ENCODE assay signal across 10 cellular contexts in genomic region chr5:123367739-123368138, GRCh38. TPM values are rescaled to one million over a fixed set of nuclear protein-coding genes. Genes with fewer than 3 reads are reported as not detected.
DNase-seq lines count a peak whose midpoint lies in the region; ATAC-seq and TF ChIP-seq lines count a peak whose summit lies in the region.
"Had no signal": no experiment of that assay in that cellular context is flagged by ENCODE, and none has a peak within 500 bp of the region (broad histone marks: within the 10 kb centered on the region; RNA-seq: fewer than 3 reads in every experiment).

No MANE protein-coding gene starts in this region.

- no peak for ATAC-seq in CD8-positive, alpha-beta T cell
- no peak for ATAC-seq in HG02798 (IDR thresholded peaks at IDR 0.05; ENCODE audit: poor library complexity, unreplicated experiment)
- ATAC-seq: stimulated activated naive B cell treated with anti-CD40 and anti-IgM and Interleukin-4, amounts not matched to agents 10 μg/mL and 1 μg/mL and 100 μg/mL, for 72 hours had no signal

- no peaks in the 10 kb centered on the region for H3K27me3 Mint-ChIP-seq in CD8-positive, alpha-beta T cell (ENCODE audit: low read depth)
- H3K27me3 Mint-ChIP-seq: activated B cell treated with CpG ODN at 0.5 μM for 24 hours; stimulated activated naive B cell treated with anti-CD40 and anti-IgM and Interleukin-4, amounts not matched to agents 10 μg/mL and 1 μg/mL and 100 μg/mL, for 72 hours had no signal

- peak; percentile 14 for TF ChIP-seq CTCF in CD8-positive, alpha-beta T cell (IDR thresholded peaks at IDR 0.05)
- TF ChIP-seq CTCF in KMS-11 (conservative IDR thresholded peaks at IDR 0.05; ENCODE audit: low read depth, low read length) = peak; percentile 50
- TF ChIP-seq CTCF in ascending aorta (IDR thresholded peaks at IDR 0.05) = peak in 2 of 3 experiments; percentile 42 to 53
- TF ChIP-seq CTCF in liver (IDR thresholded peaks at IDR 0.05; ENCODE audit: low read depth, low read length, missing input control) = peak; percentile 18

- CTCF ChIA-PET in CD8-positive, alpha-beta T cell (lab: Charles Lee) = interaction anchor here (0.7 to 1.6 kb wide), 2 partner anchors 65 to 243 kb away, joined by 3 to 6 read pairs; no protein-coding TSS in a partner anchor

- H3K9ac ChIP-seq in KMS-11 (no peak overlapping the region), liver (ENCODE audit: low read depth in 1 of 2, low read length in 2 of 2) (no peak overlapping the region)

- H3K27me3 ChIP-seq in CD8-positive, alpha-beta T cell (ENCODE audit: insufficient read depth, low read length) = no peaks in the 10 kb centered on the region
- no peaks in the 10 kb centered on the region for H3K27me3 ChIP-seq in KMS-11 (ENCODE audit: insufficient read depth, low read depth)
- H3K27me3 ChIP-seq in ascending aorta = no peaks in the 10 kb centered on the region
- H3K27me3 ChIP-seq in liver (ENCODE audit: control insufficient read depth in 4 of 4, insufficient read depth in 4 of 4, low read length in 3 of 4) = no peaks in the 10 kb centered on the region

- no peaks in the 10 kb centered on the region for H3K79me2 ChIP-seq in KMS-11 (ENCODE audit: insufficient read depth, low read depth)

- peaks cover 5% of the 10 kb centered on the region for H3K4me1 Mint-ChIP-seq in CD8-positive, alpha-beta T cell (ENCODE audit: low read depth)
- H3K4me1 Mint-ChIP-seq: activated B cell treated with CpG ODN at 0.5 μM for 24 hours had no signal

- H3K4me3 Mint-ChIP-seq in CD8-positive, alpha-beta T cell = no peak overlapping the region
- H3K4me3 Mint-ChIP-seq: activated B cell treated with CpG ODN at 0.5 μM for 24 hours; stimulated activated naive B cell treated with anti-CD40 and anti-IgM and Interleukin-4, amounts not matched to agents 10 μg/mL and 1 μg/mL and 100 μg/mL, for 72 hours had no signal

- peak; percentile 62 to 64 for TF ChIP-seq RAD21 in liver (IDR thresholded peaks at IDR 0.05)

- 91% methylated on average over 1 of the region's 1 CpG for WGBS in liver

- no peak overlapping the region for H3K4me3 ChIP-seq in CD8-positive, alpha-beta T cell (ENCODE audit: low read depth, low read length)
- H3K4me3 ChIP-seq in KMS-11 (IDR thresholded peaks at IDR 0.05; ENCODE audit: insufficient read depth, low read depth, low read length) (no peak overlapping the region), ascending aorta (no peak overlapping the region), liver (ENCODE audit: low read depth in 1 of 3, low read length in 3 of 3) (no peak overlapping the region)

- POLR2A ChIA-PET in CD8-positive, alpha-beta T cell (lab: Charles Lee) = no interaction called here

- intact Hi-C loops in CD8-positive, alpha-beta T cell (cut with DNase I, micrococcal nuclease) = loop anchor here in 1 of 2 experiments (5.0 kb wide), 1 partner anchor 470 kb away; no protein-coding TSS in a partner anchor
- intact Hi-C loops in ascending aorta (cut with DNase I) = loop anchor here (5.0 kb wide), 5 partner anchors 330 to 865 kb away; partner anchors contain the start of genes PPIC and SNX24

- no peaks in the 10 kb centered on the region for H3K9me3 Mint-ChIP-seq in CD8-positive, alpha-beta T cell
- H3K9me3 Mint-ChIP-seq: activated B cell treated with CpG ODN at 0.5 μM for 24 hours; stimulated activated naive B cell treated with anti-CD40 and anti-IgM and Interleukin-4, amounts not matched to agents 10 μg/mL and 1 μg/mL and 100 μg/mL, for 72 hours had no signal

- no peak overlapping the region for H3K27ac Mint-ChIP-seq in CD8-positive, alpha-beta T cell
- H3K27ac Mint-ChIP-seq: activated B cell treated with CpG ODN at 0.5 μM for 24 hours; stimulated activated naive B cell treated with anti-CD40 and anti-IgM and Interleukin-4, amounts not matched to agents 10 μg/mL and 1 μg/mL and 100 μg/mL, for 72 hours had no signal

- no peak overlapping the region for H3K4me2 ChIP-seq in KMS-11

- H2AFZ ChIP-seq in KMS-11 (ENCODE audit: low read depth) = no peak overlapping the region

- H3K36me3 Mint-ChIP-seq in CD8-positive, alpha-beta T cell = peaks cover 66% of the 10 kb centered on the region

- peaks cover 13% of the 10 kb centered on the region for H3K36me3 ChIP-seq in CD8-positive, alpha-beta T cell (ENCODE audit: insufficient read depth, low read length)
- H3K36me3 ChIP-seq in KMS-11 (ENCODE audit: insufficient read depth) = no peaks in the 10 kb centered on the region
- H3K36me3 ChIP-seq in ascending aorta = peaks cover 0 to 5% of the 10 kb centered on the region in 2 donors
- peaks cover 0 to 10% (median 7%) of the 10 kb centered on the region in 4 donors for H3K36me3 ChIP-seq in liver (ENCODE audit: control insufficient read depth in 4 of 4, insufficient read depth in 3 of 4, low read depth in 1 of 4, low read length in 3 of 4)

- no peak for DNase-seq in CD8-positive, alpha-beta T cell
- DNase-seq in ascending aorta (ENCODE audit: low spot score in 2 of 2) (no peak), AG08396 (ENCODE audit: low spot score) (no peak), amniotic stem cell (lab: John Stamatoyannopoulos, UW) (no peak), D341Med (ENCODE audit: low spot score) (no peak)
- DNase-seq: activated B cell treated with CpG ODN at 0.5 μM for 24 hours; stimulated activated naive B cell treated with anti-CD40 and anti-IgM and Interleukin-4, amounts not matched to agents 10 μg/mL and 1 μg/mL and 100 μg/mL, for 72 hours had no signal

- H3K9me3 ChIP-seq in CD8-positive, alpha-beta T cell (ENCODE audit: low read length) = no peaks in the 10 kb centered on the region
- H3K9me3 ChIP-seq in ascending aorta = no peaks in the 10 kb centered on the region
- H3K9me3 ChIP-seq in liver (ENCODE audit: control insufficient read depth in 4 of 4, low read length in 3 of 4) = no peaks in the 10 kb centered on the region

- H3K4me1 ChIP-seq in CD8-positive, alpha-beta T cell (ENCODE audit: insufficient read depth, low read length) = no peaks in the 10 kb centered on the region
- no peaks in the 10 kb centered on the region for H3K4me1 ChIP-seq in KMS-11 (ENCODE audit: low read depth, poor library complexity, severe bottlenecking)
- peaks cover 0 to 13% of the 10 kb centered on the region in 2 donors for H3K4me1 ChIP-seq in ascending aorta
- no peaks in the 10 kb centered on the region for H3K4me1 ChIP-seq in liver (ENCODE audit: control insufficient read depth in 4 of 4, insufficient read depth in 4 of 4, low read length in 3 of 4)

- no peaks in the 10 kb centered on the region for H4K20me1 ChIP-seq in KMS-11 (ENCODE audit: insufficient read depth)

- H3K27ac ChIP-seq in CD8-positive, alpha-beta T cell (ENCODE audit: low read depth, low read length) = no peak overlapping the region
- H3K27ac ChIP-seq in KMS-11 (no peak overlapping the region), ascending aorta (no peak overlapping the region), liver (ENCODE audit: low read depth in 1 of 2, low read length in 2 of 2) (no peak overlapping the region)

TF ChIP-seq in liver, 16 proteins besides CTCF, POLR2A, EP300 and RAD21:
- TF ChIP-seq HNF4A (conservative IDR thresholded peaks at IDR 0.05) (no peak), FOXA1 (IDR thresholded peaks at IDR 0.05) (no peak), REST (IDR thresholded peaks at IDR 0.05) (no peak)

RNA-seq across cellular contexts. Expression of gene CEP120, which starts 55.5 kb away (rescaled TPM):
- 10 to 100 TPM; 63.6 to 69.1 TPM for total RNA-seq in CD8-positive, alpha-beta T cell
- total RNA-seq in ascending aorta (11.6 TPM), liver (10 to 100 TPM; 11.0 TPM)
- polyA plus RNA-seq in liver = 1 to 10 TPM; 2.1 to 2.4 TPM
